In genomic region chr2:55029098-55029497, GRCh38 we compare ENCODE assay signal across 22 cellular contexts. TPM values are rescaled to one million over a fixed set of nuclear protein-coding genes. Genes with fewer than 3 reads are reported as not detected.
DNase-seq lines count a peak whose midpoint lies in the region; ATAC-seq, FAIRE-seq and TF ChIP-seq lines count a peak whose summit lies in the region.
"Had no signal": no experiment of that assay in that cellular context is flagged by ENCODE, and none has a peak within 500 bp of the region (broad histone marks: within the 10 kb centered on the region; RNA-seq: fewer than 3 reads in every experiment).

No MANE protein-coding gene starts in this region.

- H3K79me2 ChIP-seq in astrocyte (ENCODE audit: insufficient read depth, low read length), result peaks cover 100% of the 10 kb centered on the region

- peak overlapping the region; percentile 10 to 83 (median 43); a peak in 19 of 22 replicates for H3K4me2 ChIP-seq in BLaER1 treated with 17β-estradiol and CSF1 and Interleukin-3, amounts not matched to agents 10 nM and 100 nM
- peak overlapping the region; percentile 6 for H3K4me2 ChIP-seq in astrocyte (ENCODE audit: low read length)
- H3K4me2 ChIP-seq: KMS-11 had no signal

- H3K9me3 ChIP-seq in BLaER1 treated with 17β-estradiol and CSF1 and Interleukin-3, amounts not matched to agents 10 nM and 100 nM (replicated peaks in 1 of 11), result peaks cover 0 to 7% (median 0%) of the 10 kb centered on the region in 11 experiments; a peak in 3 of 22 replicates
- no peaks in the 10 kb centered on the region for H3K9me3 ChIP-seq in astrocyte (ENCODE audit: insufficient read depth, low read depth, low read length)
- H3K9me3 ChIP-seq in WERI-Rb-1 (ENCODE audit: severe bottlenecking), result no peaks in the 10 kb centered on the region
- H3K9me3 ChIP-seq: SJSA1 had no signal

- H3K4me3 ChIP-seq in BLaER1 treated with 17β-estradiol and CSF1 and Interleukin-3, amounts not matched to agents 10 nM and 100 nM, result no peak overlapping the region
- H3K4me3 ChIP-seq in astrocyte (ENCODE audit: insufficient read depth, low read depth, low read length) (no peak overlapping the region), WERI-Rb-1 (ENCODE audit: low read depth, low read length) (no peak overlapping the region)
- H3K4me3 ChIP-seq: SJSA1 had no signal

- no peak for TF ChIP-seq POLR2A in H54 (IDR thresholded peaks at IDR 0.05; ENCODE audit: low read depth, low read length)

- H3K9ac ChIP-seq in BLaER1 treated with 17β-estradiol and CSF1 and Interleukin-3, amounts not matched to agents 10 nM and 100 nM, result no peak overlapping the region
- no peak overlapping the region for H3K9ac ChIP-seq in astrocyte (ENCODE audit: low read length)
- H3K9ac ChIP-seq: KMS-11 had no signal

- no peak overlapping the region for H3K27ac Mint-ChIP-seq in astrocyte (ENCODE audit: unreplicated experiment)
- H3K27ac Mint-ChIP-seq in naive thymus-derived CD8-positive, alpha-beta T cell, result peak overlapping the region in 6 of 10 donors; percentile 16 to 73 (median 49)

- peaks cover 0 to 91% (median 41%) of the 10 kb centered on the region in 11 experiments; a peak in 18 of 22 replicates for H3K36me3 ChIP-seq in BLaER1 treated with 17β-estradiol and CSF1 and Interleukin-3, amounts not matched to agents 10 nM and 100 nM
- peaks cover 11% of the 10 kb centered on the region for H3K36me3 ChIP-seq in astrocyte (ENCODE audit: insufficient read depth, low read length)
- H3K36me3 ChIP-seq in WERI-Rb-1, result peaks cover 36% of the 10 kb centered on the region

- H3K27me3 ChIP-seq in BLaER1 treated with 17β-estradiol and CSF1 and Interleukin-3, amounts not matched to agents 10 nM and 100 nM, result no peaks in the 10 kb centered on the region
- H3K27me3 ChIP-seq in astrocyte (ENCODE audit: insufficient read depth, low read length), result no peaks in the 10 kb centered on the region
- H3K27me3 ChIP-seq in WERI-Rb-1 (ENCODE audit: insufficient read depth, low read depth, severe bottlenecking), result no peaks in the 10 kb centered on the region
- H3K27me3 ChIP-seq: SJSA1 had no signal

- POLR2A ChIA-PET in naive thymus-derived CD8-positive, alpha-beta T cell (lab: Charles Lee), result no interaction called here

- peaks cover 73 to 100% (median 94%) of the 10 kb centered on the region in 11 experiments for H4K20me1 ChIP-seq in BLaER1 treated with 17β-estradiol and CSF1 and Interleukin-3, amounts not matched to agents 10 nM and 100 nM
- peaks cover 99% of the 10 kb centered on the region for H4K20me1 ChIP-seq in astrocyte (ENCODE audit: insufficient read depth, low read length)

- no peak for ATAC-seq in naive thymus-derived CD8-positive, alpha-beta T cell
- ATAC-seq in GM18858 (IDR thresholded peaks at IDR 0.05; ENCODE audit: unreplicated experiment) (no peak), HG03520 (IDR thresholded peaks at IDR 0.05; ENCODE audit: unreplicated experiment) (no peak)
- ATAC-seq: Panc1 had no signal

- H3K9me3 Mint-ChIP-seq in astrocyte (ENCODE audit: unreplicated experiment), result no peaks in the 10 kb centered on the region
- no peaks in the 10 kb centered on the region for H3K9me3 Mint-ChIP-seq in naive thymus-derived CD8-positive, alpha-beta T cell

- no peak for DNase-seq in H54 (ENCODE audit: insufficient read length, low spot score)
- DNase-seq in astrocyte (ENCODE audit: low read depth), result no peak
- DNase-seq in naive thymus-derived CD8-positive, alpha-beta T cell, result no peak
- DNase-seq in WERI-Rb-1, result no peak
- DNase-seq in NCI-H526 (lab: John Stamatoyannopoulos, UW), result no peak
- DNase-seq: COR-L47; DMS79; H7; NCI-H1105; NCI-H146; NCI-H2029; NCI-H226; NCI-H510A treated with DMSO at 0.1 percent for 48 hours; NCI-H774; NK-92 treated with Interleukin-12 subunit alpha and Interleukin-12 subunit beta, amount 100 ng/mL, for 24 hours had no signal

- H3K4me1 ChIP-seq in BLaER1 treated with 17β-estradiol and CSF1 and Interleukin-3, amounts not matched to agents 10 nM and 100 nM, result peaks cover 51 to 99% (median 80%) of the 10 kb centered on the region in 10 experiments
- peaks cover 6% of the 10 kb centered on the region for H3K4me1 ChIP-seq in astrocyte (ENCODE audit: insufficient read depth, low read length)

- H2AFZ ChIP-seq in astrocyte (ENCODE audit: low read depth, low read length), result no peak overlapping the region

- H3K36me3 Mint-ChIP-seq in astrocyte (ENCODE audit: low read depth, unreplicated experiment), result no peaks in the 10 kb centered on the region
- peaks cover 0 to 3% (median 0%) of the 10 kb centered on the region in 3 donors for H3K36me3 Mint-ChIP-seq in naive thymus-derived CD8-positive, alpha-beta T cell

- H3K4me3 Mint-ChIP-seq in astrocyte (ENCODE audit: unreplicated experiment), result no peak overlapping the region
- peak overlapping the region in 3 of 10 donors; percentile 28 to 59 (median 37) for H3K4me3 Mint-ChIP-seq in naive thymus-derived CD8-positive, alpha-beta T cell

- H3K27ac ChIP-seq in BLaER1 treated with 17β-estradiol and CSF1 and Interleukin-3, amounts not matched to agents 10 nM and 100 nM, result peak overlapping the region in 2 of 11 experiments; percentile 5 to 11; a peak in 3 of 22 replicates
- no peak overlapping the region for H3K27ac ChIP-seq in astrocyte (ENCODE audit: low read depth, low read length)
- H3K27ac ChIP-seq in WERI-Rb-1, result no peak overlapping the region
- H3K27ac ChIP-seq: HL-60, KMS-11, SJSA1 had no signal

- peaks cover 31% of the 10 kb centered on the region for H3K4me1 Mint-ChIP-seq in astrocyte (ENCODE audit: low read depth, unreplicated experiment)
- peaks cover 4 to 40% (median 35%) of the 10 kb centered on the region in 4 donors for H3K4me1 Mint-ChIP-seq in naive thymus-derived CD8-positive, alpha-beta T cell

- no peaks in the 10 kb centered on the region for H3K27me3 Mint-ChIP-seq in astrocyte (ENCODE audit: low read depth, unreplicated experiment)
- no peaks in the 10 kb centered on the region for H3K27me3 Mint-ChIP-seq in naive thymus-derived CD8-positive, alpha-beta T cell

- TF ChIP-seq CTCF in astrocyte (IDR thresholded peaks at IDR 0.05; ENCODE audit: insufficient read depth, low read depth, low read length) (no peak), WERI-Rb-1 (IDR thresholded peaks at IDR 0.05; ENCODE audit: low read depth, low read length) (no peak)

- peak; percentile 82 for FAIRE-seq in H54 (lab: Jason Lieb, UNC)
- no peak for FAIRE-seq in astrocyte (lab: Jason Lieb, UNC)

RNA-seq across cellular contexts. Expression of gene RTN4, which starts 21.2 kb away (rescaled TPM):
- 509 and 541 TPM in 2 replicates for total RNA-seq in astrocyte
- 10 to 100 TPM; 68.3 to 69.3 TPM for total RNA-seq in naive thymus-derived CD8-positive, alpha-beta T cell
- polyA plus RNA-seq in naive thymus-derived CD8-positive, alpha-beta T cell, result 10 to 100 TPM; 68.0 to 77.1 (median 74.2) TPM
